In the genomic region with DNA sequence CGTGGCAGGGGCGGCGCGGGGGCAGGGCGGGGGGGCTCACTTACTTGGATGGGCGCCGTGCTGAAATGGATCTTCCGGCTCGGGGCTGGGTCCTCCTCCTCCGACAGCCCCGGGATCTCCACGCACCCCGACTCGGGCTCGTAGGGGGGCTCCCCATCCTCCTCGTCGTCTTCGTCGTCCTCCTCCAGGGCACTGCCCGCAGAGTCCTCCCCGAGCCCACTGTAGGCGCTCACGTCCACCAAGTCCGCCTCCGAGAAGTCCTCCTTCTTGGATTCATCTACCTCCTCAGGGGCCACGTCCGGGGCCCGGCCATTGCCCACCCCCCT, we compare ENCODE assay signal across 7 cellular contexts. TPM values are rescaled to one million over a fixed set of nuclear protein-coding genes. Genes with fewer than 3 reads are reported as not detected.
A peak's percentile ranks its signal among the peaks of the same experiment; 100 is the strongest.
DNase-seq lines count a peak whose midpoint lies in the region; ATAC-seq and TF ChIP-seq lines count a peak whose summit lies in the region.

No MANE protein-coding gene starts in this region.

- peaks cover 2% of the 10 kb centered on the region; the same call in 1 of the 2 replicates for H3K27me3 ChIP-seq in iPS DF 6.9 (ENCODE audit: control insufficient read depth, insufficient read depth, low read length)
- no peaks in the 10 kb centered on the region for H3K27me3 ChIP-seq in stomach

- peaks cover 39% of the 10 kb centered on the region for H3K4me1 Mint-ChIP-seq in WTC11

- no peaks in the 10 kb centered on the region for H3K9me3 Mint-ChIP-seq in WTC11

- no peak for TF ChIP-seq EP300 in stomach (IDR thresholded peaks at IDR 0.05)

- CTCF ChIA-PET in WTC11 (lab: Charles Lee): interaction anchor here (0.7 to 6.2 kb wide), 9 partner anchors 9 to 125 kb away, joined by 3 to 52 read pairs (median 4); a partner anchor contains a TSS

- H3K4me3 Mint-ChIP-seq in WTC11: peak overlapping the region; percentile 80

- H3K4me1 ChIP-seq in iPS DF 6.9 (ENCODE audit: control insufficient read depth, insufficient read depth, low read length) (peaks cover 5% of the 10 kb centered on the region), stomach (peaks cover 60 to 91% (median 85%) of the 10 kb centered on the region in 4 donors)

- POLR2A ChIA-PET in WTC11 (lab: Charles Lee): no interaction called here

- TF ChIP-seq POLR2A in stomach (IDR thresholded peaks at IDR 0.05): no peak

- DNase-seq in HCEC 1CT: peak; percentile 6
- DNase-seq in WTC11 (ENCODE audit: low spot score): no peak
- no peak for DNase-seq in iPS DF 6.9 (ENCODE audit: low read depth, low spot score)
- DNase-seq in stomach: no peak
- no peak for DNase-seq in NCI-H1105 (lab: John Stamatoyannopoulos, UW)

- H3K36me3 Mint-ChIP-seq in WTC11: peaks cover 4% of the 10 kb centered on the region

- WGBS in iPS DF 6.9 (ENCODE audit: insufficient coverage, insufficient read length): no CpG with 5 or more reads among the region's 28 CpGs
- 0 to 2% (median 1%) methylated on average over 9 to 28 of the region's 28 CpGs for WGBS in stomach, 5 donors

- no peak for ATAC-seq in WTC11
- ATAC-seq in GM18873 (IDR thresholded peaks at IDR 0.05; ENCODE audit: low FRiP score, unreplicated experiment): no peak
- ATAC-seq in GM19452 (IDR thresholded peaks at IDR 0.05; ENCODE audit: unreplicated experiment): no peak

- H3K4me3 ChIP-seq in iPS DF 6.9 (ENCODE audit: low read length): peak overlapping the region; percentile 44; the same call in 1 of the 2 replicates
- peak overlapping the region; percentile 75 to 93 (median 85) for H3K4me3 ChIP-seq in stomach

- H3K27ac Mint-ChIP-seq in WTC11: no peak overlapping the region

- H3K36me3 ChIP-seq in iPS DF 6.9 (ENCODE audit: control insufficient read depth, insufficient read depth, low read length) (peaks cover 3% of the 10 kb centered on the region; the same call in 1 of the 2 replicates), stomach (peaks cover 10 to 20% (median 17%) of the 10 kb centered on the region in 4 donors)

- H3K27ac ChIP-seq in iPS DF 6.9 (ENCODE audit: low read length): no peak overlapping the region
- peak overlapping the region; percentile 80 to 97 (median 92) for H3K27ac ChIP-seq in stomach

- intact Hi-C loops in stomach (cut with DNase I; ENCODE audit: low total_unique reads): no loop called here

- H3K9me3 ChIP-seq in iPS DF 6.9 (ENCODE audit: control insufficient read depth, insufficient read depth, low read length) (no peaks in the 10 kb centered on the region), stomach (no peaks in the 10 kb centered on the region)

- H3K27me3 Mint-ChIP-seq in WTC11 (ENCODE audit: low read depth): peaks cover 19% of the 10 kb centered on the region

- TF ChIP-seq CTCF in WTC11 (IDR thresholded peaks at IDR 0.05) (no peak), stomach (IDR thresholded peaks at IDR 0.05) (no peak)

TF ChIP-seq in WTC11, 78 proteins besides CTCF, POLR2A, EP300 and RAD21:
- no peak for TF ChIP-seq NR3C1 (CRISPR knock-in tag; conservative IDR thresholded peaks at IDR 0.05; ENCODE audit: low read depth)
- TF ChIP-seq, protein P1, sequence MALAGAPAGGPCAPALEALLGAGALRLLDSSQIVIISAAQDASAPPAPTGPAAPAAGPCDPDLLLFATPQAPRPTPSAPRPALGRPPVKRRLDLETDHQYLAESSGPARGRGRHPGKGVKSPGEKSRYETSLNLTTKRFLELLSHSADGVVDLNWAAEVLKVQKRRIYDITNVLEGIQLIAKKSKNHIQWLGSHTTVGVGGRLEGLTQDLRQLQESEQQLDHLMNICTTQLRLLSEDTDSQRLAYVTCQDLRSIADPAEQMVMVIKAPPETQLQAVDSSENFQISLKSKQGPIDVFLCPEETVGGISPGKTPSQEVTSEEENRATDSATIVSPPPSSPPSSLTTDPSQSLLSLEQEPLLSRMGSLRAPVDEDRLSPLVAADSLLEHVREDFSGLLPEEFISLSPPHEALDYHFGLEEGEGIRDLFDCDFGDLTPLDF (CRISPR knock-in tag; IDR thresholded peaks at IDR 0.05): no peak
- TF ChIP-seq ZNF263 (CRISPR knock-in tag; IDR thresholded peaks at IDR 0.05; ENCODE audit: low read depth): peak; percentile 86

RNA-seq across cellular contexts. Expression of a gene that starts 1.4 kb away (rescaled TPM):
- 20.4 to 21.7 TPM (median 20.6 TPM) in 3 replicates for total RNA-seq in WTC11 (2021)
- total RNA-seq in stomach: 10 to 100 TPM; 11.6 to 64.2 (median 22.5) TPM
- 10 to 100 TPM; 13.1 to 28.8 (median 14.2) TPM for polyA plus RNA-seq in stomach

RNA-seq across cellular contexts. Expression of a gene that starts 16.7 kb away (rescaled TPM):
- 0.39 to 1.0 TPM in 2 of 3 replicates, not detected in the other for total RNA-seq in WTC11 (2021)
- 10 to 100 TPM in 3 of 5 donors, 1 to 10 TPM in 2; 5.4 to 89.3 (median 21.4) TPM for total RNA-seq in stomach
- polyA plus RNA-seq in stomach: 10 to 100 TPM in 1 of 3 donors, 1 to 10 TPM in 2; 6.0 to 24.3 (median 8.7) TPM

RNA-seq across cellular contexts. Expression of a gene that starts 19.1 kb away (rescaled TPM):
- 4.5 to 6.0 TPM (median 5.9 TPM) in 3 replicates for total RNA-seq in WTC11 (2021)
- total RNA-seq in stomach: 10 to 100 TPM in 1 of 5 donors, 1 to 10 TPM in 2, not detected in 2; 1.5 to 87.0 (median 1.9) TPM
- polyA plus RNA-seq in stomach: 1 to 10 TPM; 1.3 to 2.3 (median 1.6) TPM

RNA-seq across cellular contexts. Expression of a gene that starts 52.4 kb away (rescaled TPM):
- total RNA-seq in WTC11 (2021) (46.1 to 52.1 TPM (median 50.4 TPM) in 3 replicates), stomach (1,000 to 10,000 TPM in 1 of 5 donors, 100 to 1,000 TPM in 3, 10 to 100 TPM in 1; 87.0 to 1,931 (median 219) TPM)
- 10 to 100 TPM; 17.9 to 60.0 (median 24.9) TPM for polyA plus RNA-seq in stomach

RNA-seq across cellular contexts. Expression of a gene that starts 53.9 kb away (rescaled TPM):
- 16.6 to 21.3 TPM (median 19.8 TPM) in 3 replicates for total RNA-seq in WTC11 (2021)
- total RNA-seq in stomach: 100 to 1,000 TPM in 1 of 5 donors, 10 to 100 TPM in 2, 1 to 10 TPM in 2; 4.6 to 255 (median 31.2) TPM
- polyA plus RNA-seq in stomach: 10 to 100 TPM; 13.5 to 20.6 (median 20.1) TPM
